Comparison of ENCODE assay signal across 25 cellular contexts in the genomic region with DNA sequence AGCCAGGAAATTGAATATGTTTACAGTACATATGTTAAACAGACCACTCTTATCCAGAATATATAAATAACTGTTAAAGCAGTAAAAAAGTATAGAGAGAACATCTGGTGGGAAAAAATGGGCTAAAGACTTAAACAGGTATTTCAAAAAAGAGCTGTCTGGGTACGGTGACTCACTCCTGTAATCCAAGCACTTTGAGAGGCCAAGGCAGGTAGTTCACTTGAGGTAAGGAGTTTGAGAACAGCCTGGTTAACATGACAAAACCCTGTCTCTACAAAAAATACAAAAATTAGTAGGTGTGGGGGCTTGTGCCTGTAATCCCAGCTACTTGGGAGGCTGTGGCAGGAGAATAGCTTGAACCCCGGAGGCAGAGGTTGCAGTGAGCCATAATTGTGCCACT.
"Had no signal": no experiment of that assay in that cellular context is flagged by ENCODE, and none has a peak within 500 bp of the region (broad histone marks: within the 10 kb centered on the region; RNA-seq: fewer than 3 reads in every experiment).

No MANE protein-coding gene starts in this region.

- H3K36me3 Mint-ChIP-seq: activated CD4-positive, alpha-beta memory T cell treated with anti-CD3 and anti-CD28 coated beads for 36 hours; activated naive CD8-positive, alpha-beta T cell had no signal

- DNase-seq: activated CD4-positive, alpha-beta memory T cell treated with anti-CD3 and anti-CD28 coated beads for 36 hours; activated CD4-positive, alpha-beta T cell treated with anti-CD3 and anti-CD28 coated beads for 36 hours; activated CD4-positive, alpha-beta T cell treated with anti-CD3 and anti-CD28 coated beads, Interleukin-2, amount 10 ng/mL, durations not matched to agents 24 days and 14 days; activated CD4-positive, CD25-positive, alpha-beta regulatory T cell; activated CD4-positive, CD25-positive, alpha-beta regulatory T cell treated with anti-CD3 and anti-CD28 coated beads, Interleukin-2, amount 50 U/mL, for 72 hours; activated CD8-positive, alpha-beta memory T cell treated with anti-CD3 and anti-CD28 coated beads, Interleukin-2, amount 50 U/mL, for 48 hours; activated gamma-delta T cell; activated naive CD4-positive, alpha-beta T cell treated with anti-CD3 and anti-CD28 coated beads, Interleukin-2, amount 50 U/mL, for 16 hours; activated naive CD4-positive, alpha-beta T cell treated with Interleukin-2 at 50 U/mL for 16 hours; activated T-cell treated with anti-CD3 and anti-CD28 coated beads for 4 hours; activated T-cell treated with anti-CD3 and anti-CD28 coated beads, Interleukin-2, amount 50 U/mL, for 24 hours; activated T-cell treated with anti-CD3 and anti-CD28 coated beads, Interleukin-2, amount 50 U/mL, for 72 hours; amniotic stem cell; anterior cingulate cortex; brain microvascular endothelial cell; caudate nucleus; cortex of kidney; dermis blood vessel endothelial cell; effector CD4-positive, alpha-beta T cell; effector memory CD8-positive, alpha-beta T cell; foreskin fibroblast; head of caudate nucleus; T-helper 2 cell had no signal

- H3K36me3 ChIP-seq: brain microvascular endothelial cell had no signal

- H3K4me3 Mint-ChIP-seq: activated CD4-positive, alpha-beta memory T cell treated with anti-CD3 and anti-CD28 coated beads for 36 hours; activated CD4-positive, alpha-beta T cell treated with anti-CD3 and anti-CD28 coated beads for 36 hours; activated CD4-positive, alpha-beta T cell treated with anti-CD3 and anti-CD28 coated beads, Interleukin-2, amount 10 ng/mL, durations not matched to agents 24 days and 14 days; activated naive CD8-positive, alpha-beta T cell; activated T-cell treated with anti-CD3 and anti-CD28 coated beads, Interleukin-2, amount 50 U/mL, for 24 hours; activated T-cell treated with anti-CD3 and anti-CD28 coated beads, Interleukin-2, amount 50 U/mL, for 72 hours; effector memory CD8-positive, alpha-beta T cell had no signal

- H3K27ac ChIP-seq: brain microvascular endothelial cell had no signal

- H3K27me3 ChIP-seq: brain microvascular endothelial cell had no signal

- ATAC-seq: activated CD4-positive, alpha-beta T cell treated with anti-CD3 and anti-CD28 coated beads for 36 hours; activated T-cell treated with anti-CD3 and anti-CD28 coated beads, Interleukin-2, amount 50 U/mL, for 72 hours; effector memory CD8-positive, alpha-beta T cell; esophagus mucosa had no signal

- H3K27me3 Mint-ChIP-seq: activated CD4-positive, alpha-beta memory T cell treated with anti-CD3 and anti-CD28 coated beads for 36 hours; activated CD4-positive, alpha-beta T cell treated with anti-CD3 and anti-CD28 coated beads for 36 hours; activated CD4-positive, alpha-beta T cell treated with anti-CD3 and anti-CD28 coated beads, Interleukin-2, amount 10 ng/mL, durations not matched to agents 24 days and 14 days; activated naive CD8-positive, alpha-beta T cell; activated T-cell treated with anti-CD3 and anti-CD28 coated beads, Interleukin-2, amount 50 U/mL, for 24 hours; effector memory CD8-positive, alpha-beta T cell had no signal

- H3K27ac Mint-ChIP-seq: activated CD4-positive, alpha-beta memory T cell treated with anti-CD3 and anti-CD28 coated beads for 36 hours; activated CD4-positive, alpha-beta T cell treated with anti-CD3 and anti-CD28 coated beads for 36 hours; activated CD4-positive, alpha-beta T cell treated with anti-CD3 and anti-CD28 coated beads, Interleukin-2, amount 10 ng/mL, durations not matched to agents 24 days and 14 days; activated naive CD8-positive, alpha-beta T cell; activated T-cell treated with anti-CD3 and anti-CD28 coated beads, Interleukin-2, amount 50 U/mL, for 24 hours; activated T-cell treated with anti-CD3 and anti-CD28 coated beads, Interleukin-2, amount 50 U/mL, for 72 hours; effector memory CD8-positive, alpha-beta T cell had no signal

- H3K4me1 Mint-ChIP-seq: activated CD4-positive, alpha-beta T cell treated with anti-CD3 and anti-CD28 coated beads for 36 hours; activated CD4-positive, alpha-beta T cell treated with anti-CD3 and anti-CD28 coated beads, Interleukin-2, amount 10 ng/mL, durations not matched to agents 24 days and 14 days had no signal
